ENCODE assay signal across 20 cellular contexts in genomic region chr20:20432618-20433286, GRCh38.
DNase-seq lines count a peak whose midpoint lies in the region; ATAC-seq, FAIRE-seq and TF ChIP-seq lines count a peak whose summit lies in the region.
"Had no signal": no experiment of that assay in that cellular context is flagged by ENCODE, and none has a peak within 500 bp of the region (broad histone marks: within the 10 kb centered on the region; RNA-seq: fewer than 3 reads in every experiment).

No MANE protein-coding gene starts in this region.

- TF ChIP-seq RAD21 in A549 (conservative IDR thresholded peaks at IDR 0.05 in 1 of 2, IDR thresholded peaks at IDR 0.05 in 1 of 2), result no peak
- TF ChIP-seq RAD21 in IMR-90 (IDR thresholded peaks at IDR 0.05; ENCODE audit: low read length), result no peak

- FAIRE-seq in A549 (lab: Jason Lieb, UNC) (no peak), GM12891 (lab: Jason Lieb, UNC) (no peak)
- FAIRE-seq: G401.6, GM18507, H54 had no signal

- no peak overlapping the region for H3K18ac ChIP-seq in IMR-90 (ENCODE audit: low read depth, low read length)

- intact Hi-C loops in IMR-90 (cut with micrococcal nuclease), result no loop called here

- H3K14ac ChIP-seq in IMR-90 (replicated peaks; ENCODE audit: low read depth, low read length), result no peak overlapping the region

- BruUV-seq in IMR-90 (replicated peaks; lab: Mats Ljungman, UMichigan), result no TSS peak

- no peak overlapping the region for H3K56ac ChIP-seq in IMR-90 (ENCODE audit: extremely low read depth, insufficient read depth, low read length)

- H3K23ac ChIP-seq in IMR-90 (ENCODE audit: low read depth, low read length), result no peak overlapping the region

- H4K8ac ChIP-seq in IMR-90 (ENCODE audit: low read depth in 2 of 2, low read length in 2 of 2), result no peak overlapping the region

- ATAC-seq in A549, result no peak
- ATAC-seq in IMR-90 (ENCODE audit: low read depth), result no peak
- no peak for ATAC-seq in stimulated activated effector memory CD8-positive, alpha-beta T cell treated with anti-CD3 and anti-CD28 coated beads, Interleukin-12 subunit alpha, Interleukin-12 subunit beta, amount 100 ng/mL, for 72 hours
- no peak for ATAC-seq in GM21576 (IDR thresholded peaks at IDR 0.05; ENCODE audit: unreplicated experiment)
- ATAC-seq in HG02885 (IDR thresholded peaks at IDR 0.05; ENCODE audit: poor library complexity, unreplicated experiment), result no peak
- ATAC-seq: CD8-positive, alpha-beta T cell had no signal

- peaks cover 11% of the 10 kb centered on the region for H3K36me3 Mint-ChIP-seq in stimulated activated effector memory CD8-positive, alpha-beta T cell treated with anti-CD3 and anti-CD28 coated beads, Interleukin-12 subunit alpha, Interleukin-12 subunit beta, amount 100 ng/mL, for 72 hours

- no peak overlapping the region for H2AK9ac ChIP-seq in IMR-90 (replicated peaks; ENCODE audit: low read depth, low read length, poor library complexity)

- CTCF ChIA-PET in A549 (lab: Yijun Ruan, JAX), result no interaction called here
- CTCF ChIA-PET in IMR-90 (lab: Yijun Ruan, JAX), result interaction anchor here (0.9 kb wide), 1 partner anchor 161 kb away, joined by 3 read pairs; no protein-coding TSS in a partner anchor

- dilution Hi-C loops in IMR-90 (cut with HindIII; ENCODE audit: low sequenced_read_pairs, unreplicated experiment), result no loop called here

- no peaks in the 10 kb centered on the region for H3K27me3 ChIP-seq in IMR-90 (ENCODE audit: control insufficient read depth, insufficient read depth, low read length)
- H3K27me3 ChIP-seq: BLaER1 had no signal

- H3K79me1 ChIP-seq in IMR-90 (ENCODE audit: low read depth in 1 of 2, low read length in 2 of 2), result no peaks in the 10 kb centered on the region

- POLR2A ChIA-PET in A549 (lab: Yijun Ruan, JAX), result no interaction called here
- POLR2A ChIA-PET in IMR-90 (lab: Charles Lee; ENCODE audit: unreplicated experiment), result interaction anchor here (0.6 kb wide), 1 partner anchor 23 kb away, joined by 3 read pairs; no protein-coding TSS in a partner anchor

- H3K4me3 Mint-ChIP-seq in stimulated activated effector memory CD8-positive, alpha-beta T cell treated with anti-CD3 and anti-CD28 coated beads, Interleukin-12 subunit alpha, Interleukin-12 subunit beta, amount 100 ng/mL, for 72 hours, result no peak overlapping the region
- H3K4me3 Mint-ChIP-seq: B cell; CD4-positive, CD25-positive, alpha-beta regulatory T cell; CD8-positive, alpha-beta T cell had no signal

- H3K4me2 ChIP-seq in A549 (no peak overlapping the region), IMR-90 (ENCODE audit: low read depth, low read length) (no peak overlapping the region)
- H3K4me2 ChIP-seq: BLaER1 had no signal

- H2BK15ac ChIP-seq in IMR-90 (ENCODE audit: low read depth, low read length), result no peak overlapping the region

- H3K9me1 ChIP-seq in IMR-90 (ENCODE audit: insufficient read depth, low read length), result no peaks in the 10 kb centered on the region

- no peaks in the 10 kb centered on the region for H3K4me1 Mint-ChIP-seq in stimulated activated effector memory CD8-positive, alpha-beta T cell treated with anti-CD3 and anti-CD28 coated beads, Interleukin-12 subunit alpha, Interleukin-12 subunit beta, amount 100 ng/mL, for 72 hours
- H3K4me1 Mint-ChIP-seq: B cell had no signal

- H3K9ac ChIP-seq in IMR-90 (ENCODE audit: low read depth, low read length), result no peak overlapping the region
- H3K9ac ChIP-seq: BLaER1 had no signal

- DNase-seq in A549 (ENCODE audit: low read depth in 1 of 2, low spot score in 1 of 2) (no peak), GM12891 (ENCODE audit: insufficient read length, low spot score) (no peak), IMR-90 (no peak), NCI-H1694 treated with DMSO at 0.1 percent for 48 hours (lab: John Stamatoyannopoulos, UW) (no peak)
- no peak for DNase-seq in stimulated activated effector memory CD8-positive, alpha-beta T cell treated with anti-CD3 and anti-CD28 coated beads, Interleukin-12 subunit alpha, Interleukin-12 subunit beta, amount 100 ng/mL, for 72 hours (ENCODE audit: low spot score in 2 of 2)
- DNase-seq: Caco-2; CD4-positive, CD25-positive, alpha-beta regulatory T cell; CD8-positive, alpha-beta T cell; DMS153; DND-41; GOT3; HCEC 1CT had no signal

- TF ChIP-seq EP300 in A549 (IDR thresholded peaks at IDR 0.05), result no peak

- no peak overlapping the region for H4K5ac ChIP-seq in IMR-90 (ENCODE audit: low read depth, low read length)

- TF ChIP-seq CTCF in A549 (IDR thresholded peaks at IDR 0.05) (no peak), IMR-90 (conservative IDR thresholded peaks at IDR 0.05; ENCODE audit: low read depth, low read length) (no peak)

- WGBS in A549 (ENCODE audit: missing lambda C conversion rate), result 80% methylated on average over 5 of the region's 5 CpGs
- WGBS in IMR-90 (ENCODE audit: extremely low coverage in 2 of 2, insufficient read length in 1 of 2), 2 experiments, result no CpG with 5 or more reads among the region's 5 CpGs

- H3K4me1 ChIP-seq in A549 (no peaks in the 10 kb centered on the region), IMR-90 (ENCODE audit: control insufficient read depth, insufficient read depth, low read length) (no peaks in the 10 kb centered on the region)
- H3K4me1 ChIP-seq: BLaER1, Caco-2 had no signal

- no peak overlapping the region for H2BK20ac ChIP-seq in IMR-90 (ENCODE audit: low read depth, low read length)

- H3K9me3 Mint-ChIP-seq in stimulated activated effector memory CD8-positive, alpha-beta T cell treated with anti-CD3 and anti-CD28 coated beads, Interleukin-12 subunit alpha, Interleukin-12 subunit beta, amount 100 ng/mL, for 72 hours, result no peaks in the 10 kb centered on the region
- H3K9me3 Mint-ChIP-seq: CD4-positive, CD25-positive, alpha-beta regulatory T cell; CD8-positive, alpha-beta T cell had no signal

- no peaks in the 10 kb centered on the region for H4K20me1 ChIP-seq in IMR-90 (ENCODE audit: insufficient read depth, low read length)
- H4K20me1 ChIP-seq: BLaER1 had no signal

- H2BK5ac ChIP-seq in IMR-90 (ENCODE audit: low read depth, low read length, poor library complexity, severe bottlenecking), result no peak overlapping the region

- H3K4ac ChIP-seq in IMR-90 (ENCODE audit: low read depth, low read length), result no peak overlapping the region

- no peak overlapping the region for H2BK120ac ChIP-seq in IMR-90 (ENCODE audit: low read depth, low read length)

- H3K27ac ChIP-seq in A549 (no peak overlapping the region), IMR-90 (ENCODE audit: insufficient read depth, low read length) (no peak overlapping the region)
- H3K27ac ChIP-seq: BLaER1, C4-2B had no signal

- H3K36me3 ChIP-seq in IMR-90 (ENCODE audit: control insufficient read depth, insufficient read depth, low read length), result no peaks in the 10 kb centered on the region

- H3K4me3 ChIP-seq in A549 (no peak overlapping the region), IMR-90 (ENCODE audit: insufficient read depth, low read depth, low read length) (no peak overlapping the region)
- H3K4me3 ChIP-seq: BLaER1 had no signal

- in situ Hi-C loops in IMR-90 (cut with MboI; ENCODE audit: low sequenced_read_pairs), result no loop called here

- no peak overlapping the region for H2AK5ac ChIP-seq in IMR-90 (ENCODE audit: low read depth, low read length)

- H2AFZ ChIP-seq in IMR-90 (replicated peaks; ENCODE audit: low read length, poor library complexity), result no peak overlapping the region

- H4K91ac ChIP-seq in IMR-90 (ENCODE audit: insufficient read depth, low read depth, low read length), result no peak overlapping the region

- TF ChIP-seq POLR2A in A549 (IDR thresholded peaks at IDR 0.05; ENCODE audit: low read length) (no peak), GM12891 (IDR thresholded peaks at IDR 0.05; ENCODE audit: low read depth, low read length) (no peak), IMR-90 (IDR thresholded peaks at IDR 0.05; ENCODE audit: low read depth, low read length) (no peak)

- no peaks in the 10 kb centered on the region for H3K9me3 ChIP-seq in A549
- no peaks in the 10 kb centered on the region for H3K9me3 ChIP-seq in IMR-90 (ENCODE audit: control insufficient read depth, insufficient read depth, low read length)
- H3K9me3 ChIP-seq: BLaER1, Caco-2 had no signal

- peak overlapping the region; percentile 24 for H3K27ac Mint-ChIP-seq in stimulated activated effector memory CD8-positive, alpha-beta T cell treated with anti-CD3 and anti-CD28 coated beads, Interleukin-12 subunit alpha, Interleukin-12 subunit beta, amount 100 ng/mL, for 72 hours
- H3K27ac Mint-ChIP-seq: B cell; CD4-positive, CD25-positive, alpha-beta regulatory T cell; CD8-positive, alpha-beta T cell had no signal

TF ChIP-seq in A549, 52 proteins besides CTCF, POLR2A, EP300 and RAD21 (continues in another document):
- no peak for TF ChIP-seq MAX (IDR thresholded peaks at IDR 0.05)

TF ChIP-seq in GM12891, 5 proteins besides CTCF, POLR2A, EP300 and RAD21:
- TF ChIP-seq SPI1 (IDR thresholded peaks at IDR 0.05; ENCODE audit: low read depth, low read length) (peak; percentile 71), TAF1 (IDR thresholded peaks at IDR 0.05; ENCODE audit: low read depth, low read length) (no peak), PAX5 (IDR thresholded peaks at IDR 0.05; ENCODE audit: insufficient read depth, low read length, severe bottlenecking) (no peak), POLR2AphosphoS5 (IDR thresholded peaks at IDR 0.05; ENCODE audit: low read depth, low read length) (no peak), POU2F2 (IDR thresholded peaks at IDR 0.05; ENCODE audit: low read depth, low read length) (no peak)

TF ChIP-seq in IMR-90, 13 proteins besides CTCF, POLR2A, EP300 and RAD21:
- peak; percentile 23; the same call in 1 of the 2 replicates for TF ChIP-seq NFE2L2 (IDR thresholded peaks at IDR 0.05; ENCODE audit: low read depth, low read length)
- no peak for TF ChIP-seq RCOR1 (IDR thresholded peaks at IDR 0.05; ENCODE audit: insufficient replicate concordance, low read length)
